Comparison of ENCODE assay signal across 1 cellular context in genomic region chr22:38462960-38463784, GRCh38.
TF ChIP-seq lines count a peak whose summit lies in the region.

No MANE protein-coding gene starts in this region.

TF ChIP-seq in K562, 482 proteins besides CTCF, POLR2A, EP300 and RAD21 (continues in another document):
- TF ChIP-seq, protein P1, sequence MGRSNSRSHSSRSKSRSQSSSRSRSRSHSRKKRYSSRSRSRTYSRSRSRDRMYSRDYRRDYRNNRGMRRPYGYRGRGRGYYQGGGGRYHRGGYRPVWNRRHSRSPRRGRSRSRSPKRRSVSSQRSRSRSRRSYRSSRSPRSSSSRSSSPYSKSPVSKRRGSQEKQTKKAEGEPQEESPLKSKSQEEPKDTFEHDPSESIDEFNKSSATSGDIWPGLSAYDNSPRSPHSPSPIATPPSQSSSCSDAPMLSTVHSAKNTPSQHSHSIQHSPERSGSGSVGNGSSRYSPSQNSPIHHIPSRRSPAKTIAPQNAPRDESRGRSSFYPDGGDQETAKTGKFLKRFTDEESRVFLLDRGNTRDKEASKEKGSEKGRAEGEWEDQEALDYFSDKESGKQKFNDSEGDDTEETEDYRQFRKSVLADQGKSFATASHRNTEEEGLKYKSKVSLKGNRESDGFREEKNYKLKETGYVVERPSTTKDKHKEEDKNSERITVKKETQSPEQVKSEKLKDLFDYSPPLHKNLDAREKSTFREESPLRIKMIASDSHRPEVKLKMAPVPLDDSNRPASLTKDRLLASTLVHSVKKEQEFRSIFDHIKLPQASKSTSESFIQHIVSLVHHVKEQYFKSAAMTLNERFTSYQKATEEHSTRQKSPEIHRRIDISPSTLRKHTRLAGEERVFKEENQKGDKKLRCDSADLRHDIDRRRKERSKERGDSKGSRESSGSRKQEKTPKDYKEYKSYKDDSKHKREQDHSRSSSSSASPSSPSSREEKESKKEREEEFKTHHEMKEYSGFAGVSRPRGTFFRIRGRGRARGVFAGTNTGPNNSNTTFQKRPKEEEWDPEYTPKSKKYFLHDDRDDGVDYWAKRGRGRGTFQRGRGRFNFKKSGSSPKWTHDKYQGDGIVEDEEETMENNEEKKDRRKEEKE (IDR thresholded peaks at IDR 0.05; ENCODE audit: borderline replicate concordance in 1 of 2, control insufficient read depth in 1 of 2, low read depth in 2 of 2, low read length in 1 of 2), result no peak
- peak; percentile 45; the same call in 1 of the 2 replicates for TF ChIP-seq CTBP1 (IDR thresholded peaks at IDR 0.05; ENCODE audit: borderline replicate concordance)
- TF ChIP-seq, protein P2, sequence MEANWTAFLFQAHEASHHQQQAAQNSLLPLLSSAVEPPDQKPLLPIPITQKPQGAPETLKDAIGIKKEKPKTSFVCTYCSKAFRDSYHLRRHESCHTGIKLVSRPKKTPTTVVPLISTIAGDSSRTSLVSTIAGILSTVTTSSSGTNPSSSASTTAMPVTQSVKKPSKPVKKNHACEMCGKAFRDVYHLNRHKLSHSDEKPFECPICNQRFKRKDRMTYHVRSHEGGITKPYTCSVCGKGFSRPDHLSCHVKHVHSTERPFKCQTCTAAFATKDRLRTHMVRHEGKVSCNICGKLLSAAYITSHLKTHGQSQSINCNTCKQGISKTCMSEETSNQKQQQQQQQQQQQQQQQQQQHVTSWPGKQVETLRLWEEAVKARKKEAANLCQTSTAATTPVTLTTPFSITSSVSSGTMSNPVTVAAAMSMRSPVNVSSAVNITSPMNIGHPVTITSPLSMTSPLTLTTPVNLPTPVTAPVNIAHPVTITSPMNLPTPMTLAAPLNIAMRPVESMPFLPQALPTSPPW (CRISPR knock-in tag; IDR thresholded peaks at IDR 0.05), result peak; percentile 24; the same call in 1 of the 2 replicates
- TF ChIP-seq ID3 (CRISPR knock-in tag; IDR thresholded peaks at IDR 0.05), result no peak
- TF ChIP-seq ID3 (tag; IDR thresholded peaks at IDR 0.05), result 0 out of 2 replicates have a peak, but pooled peaks have one; percentile 30
- TF ChIP-seq MBD2 (IDR thresholded peaks at IDR 0.05; ENCODE audit: borderline replicate concordance, low read depth), result peak; percentile 71
- TF ChIP-seq ZBTB26 (CRISPR knock-in tag; IDR thresholded peaks at IDR 0.05), result no peak
- TF ChIP-seq GABPB2 (CRISPR knock-in tag; conservative IDR thresholded peaks at IDR 0.05), result no peak
- TF ChIP-seq TCF7L2 (IDR thresholded peaks at IDR 0.05; ENCODE audit: low read depth, low read length), result peak; percentile 86
- 0 out of 2 replicates have a peak, but pooled peaks have one; percentile 41 for TF ChIP-seq XRCC5 (IDR thresholded peaks at IDR 0.05; ENCODE audit: low read depth, low read length)
- peak; percentile 72 for TF ChIP-seq TOE1 (IDR thresholded peaks at IDR 0.05; ENCODE audit: borderline replicate concordance)
- no peak for TF ChIP-seq TOE1 (CRISPR knock-in tag; IDR thresholded peaks at IDR 0.05; ENCODE audit: borderline replicate concordance, low read depth)
- TF ChIP-seq FOXK2 (conservative IDR thresholded peaks at IDR 0.05 in 1 of 2, IDR thresholded peaks at IDR 0.05 in 1 of 2; ENCODE audit: low read depth in 2 of 2), result peak in 1 of 2 experiments; percentile 96; a peak in 2 of 4 replicates
- peak; percentile 74 for TF ChIP-seq MEIS2 (IDR thresholded peaks at IDR 0.05; ENCODE audit: partially characterized antibody)
- peak; percentile 47; the same call in 1 of the 2 replicates for TF ChIP-seq ETV5 (CRISPR knock-in tag; IDR thresholded peaks at IDR 0.05; ENCODE audit: low read depth)
- TF ChIP-seq SNRNP70 (optimal IDR thresholded peaks at IDR 0.05; ENCODE audit: low read depth, low read length), result no peak
- TF ChIP-seq NEUROD1 (IDR thresholded peaks at IDR 0.05; ENCODE audit: borderline replicate concordance, low read depth, low read length, partially characterized antibody), result peak; percentile 98
- peak; percentile 32 for TF ChIP-seq TBP (optimal IDR thresholded peaks at IDR 0.05; ENCODE audit: low read depth, low read length)
- TF ChIP-seq ILF3 (IDR thresholded peaks at IDR 0.05; ENCODE audit: borderline replicate concordance), result no peak
- 0 out of 2 replicates have a peak, but pooled peaks have one; percentile 35 for TF ChIP-seq SP1 (CRISPR knock-in tag; IDR thresholded peaks at IDR 0.05)
- TF ChIP-seq HDAC3 (IDR thresholded peaks at IDR 0.05; ENCODE audit: borderline replicate concordance, partially characterized antibody), result peak; percentile 32
- TF ChIP-seq, protein P3, sequence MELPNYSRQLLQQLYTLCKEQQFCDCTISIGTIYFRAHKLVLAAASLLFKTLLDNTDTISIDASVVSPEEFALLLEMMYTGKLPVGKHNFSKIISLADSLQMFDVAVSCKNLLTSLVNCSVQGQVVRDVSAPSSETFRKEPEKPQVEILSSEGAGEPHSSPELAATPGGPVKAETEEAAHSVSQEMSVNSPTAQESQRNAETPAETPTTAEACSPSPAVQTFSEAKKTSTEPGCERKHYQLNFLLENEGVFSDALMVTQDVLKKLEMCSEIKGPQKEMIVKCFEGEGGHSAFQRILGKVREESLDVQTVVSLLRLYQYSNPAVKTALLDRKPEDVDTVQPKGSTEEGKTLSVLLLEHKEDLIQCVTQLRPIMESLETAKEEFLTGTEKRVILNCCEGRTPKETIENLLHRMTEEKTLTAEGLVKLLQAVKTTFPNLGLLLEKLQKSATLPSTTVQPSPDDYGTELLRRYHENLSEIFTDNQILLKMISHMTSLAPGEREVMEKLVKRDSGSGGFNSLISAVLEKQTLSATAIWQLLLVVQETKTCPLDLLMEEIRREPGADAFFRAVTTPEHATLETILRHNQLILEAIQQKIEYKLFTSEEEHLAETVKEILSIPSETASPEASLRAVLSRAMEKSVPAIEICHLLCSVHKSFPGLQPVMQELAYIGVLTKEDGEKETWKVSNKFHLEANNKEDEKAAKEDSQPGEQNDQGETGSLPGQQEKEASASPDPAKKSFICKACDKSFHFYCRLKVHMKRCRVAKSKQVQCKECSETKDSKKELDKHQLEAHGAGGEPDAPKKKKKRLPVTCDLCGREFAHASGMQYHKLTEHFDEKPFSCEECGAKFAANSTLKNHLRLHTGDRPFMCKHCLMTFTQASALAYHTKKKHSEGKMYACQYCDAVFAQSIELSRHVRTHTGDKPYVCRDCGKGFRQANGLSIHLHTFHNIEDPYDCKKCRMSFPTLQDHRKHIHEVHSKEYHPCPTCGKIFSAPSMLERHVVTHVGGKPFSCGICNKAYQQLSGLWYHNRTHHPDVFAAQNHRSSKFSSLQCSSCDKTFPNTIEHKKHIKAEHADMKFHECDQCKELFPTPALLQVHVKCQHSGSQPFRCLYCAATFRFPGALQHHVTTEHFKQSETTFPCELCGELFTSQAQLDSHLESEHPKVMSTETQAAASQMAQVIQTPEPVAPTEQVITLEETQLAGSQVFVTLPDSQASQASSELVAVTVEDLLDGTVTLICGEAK (IDR thresholded peaks at IDR 0.05), result peak; percentile 33; the same call in 1 of the 2 replicates
- TF ChIP-seq, protein P3 (CRISPR knock-in tag; IDR thresholded peaks at IDR 0.05), result no peak
- TF ChIP-seq POLR2G (IDR thresholded peaks at IDR 0.05; ENCODE audit: low read depth, low read length), result peak; percentile 57
- TF ChIP-seq, protein P4, sequence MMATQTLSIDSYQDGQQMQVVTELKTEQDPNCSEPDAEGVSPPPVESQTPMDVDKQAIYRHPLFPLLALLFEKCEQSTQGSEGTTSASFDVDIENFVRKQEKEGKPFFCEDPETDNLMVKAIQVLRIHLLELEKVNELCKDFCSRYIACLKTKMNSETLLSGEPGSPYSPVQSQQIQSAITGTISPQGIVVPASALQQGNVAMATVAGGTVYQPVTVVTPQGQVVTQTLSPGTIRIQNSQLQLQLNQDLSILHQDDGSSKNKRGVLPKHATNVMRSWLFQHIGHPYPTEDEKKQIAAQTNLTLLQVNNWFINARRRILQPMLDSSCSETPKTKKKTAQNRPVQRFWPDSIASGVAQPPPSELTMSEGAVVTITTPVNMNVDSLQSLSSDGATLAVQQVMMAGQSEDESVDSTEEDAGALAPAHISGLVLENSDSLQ (IDR thresholded peaks at IDR 0.05), result peak; percentile 97
- peak; percentile 38; the same call in 1 of the 2 replicates for TF ChIP-seq PHF8 (IDR thresholded peaks at IDR 0.05; ENCODE audit: borderline replicate concordance, low read length)
- peak; percentile 77 for TF ChIP-seq BHLHE40 (IDR thresholded peaks at IDR 0.05; ENCODE audit: low read length)
- peak; percentile 52; the same call in 1 of the 2 replicates for TF ChIP-seq ETV1 (tag; conservative IDR thresholded peaks at IDR 0.05; ENCODE audit: low read depth)
- no peak for TF ChIP-seq MTA2 (IDR thresholded peaks at IDR 0.05; ENCODE audit: low read depth)
- TF ChIP-seq TFAP4 (CRISPR knock-in tag; IDR thresholded peaks at IDR 0.05; ENCODE audit: borderline replicate concordance), result peak; percentile 71; the same call in 1 of the 2 replicates
- TF ChIP-seq RBFOX2 (IDR thresholded peaks at IDR 0.05; ENCODE audit: low read depth, low read length), result peak; percentile 49
- peak; percentile 55; the same call in 1 of the 2 replicates for TF ChIP-seq PBX2 (CRISPR knock-in tag; IDR thresholded peaks at IDR 0.05; ENCODE audit: low read depth)
- TF ChIP-seq PBX2 (tag; conservative IDR thresholded peaks at IDR 0.05; ENCODE audit: low read depth), result peak; percentile 85
- TF ChIP-seq JUND (IDR thresholded peaks at IDR 0.05; ENCODE audit: borderline replicate concordance, low read depth, low read length), result peak; percentile 84
- TF ChIP-seq JUND (tag; IDR thresholded peaks at IDR 0.05; ENCODE audit: borderline replicate concordance, low read depth, low read length), result no peak; the same call in 2 of the 3 replicates
- TF ChIP-seq SAFB (IDR thresholded peaks at IDR 0.05; ENCODE audit: borderline replicate concordance, low read depth, low read length), result no peak
- TF ChIP-seq NONO (IDR thresholded peaks at IDR 0.05; ENCODE audit: low read depth in 2 of 2, low read length in 1 of 2), result peak in 1 of 2 experiments; percentile 95; a peak in 1 of 4 replicates
- TF ChIP-seq ZFX (CRISPR knock-in tag; IDR thresholded peaks at IDR 0.05), result peak; percentile 66
- peak; percentile 21; the same call in 1 of the 2 replicates for TF ChIP-seq ZBTB7A (IDR thresholded peaks at IDR 0.05; ENCODE audit: borderline replicate concordance, control insufficient read depth, low read depth, low read length)
- TF ChIP-seq FOXM1 (IDR thresholded peaks at IDR 0.05; ENCODE audit: low read depth), result peak; percentile 44; the same call in 1 of the 2 replicates
- no peak for TF ChIP-seq FOXM1 (CRISPR knock-in tag; IDR thresholded peaks at IDR 0.05; ENCODE audit: low read depth)
